8 cellular contexts compared by ENCODE assay signal in genomic region chr6:113854531-113855499, GRCh38. TPM values are rescaled to one million over a fixed set of nuclear protein-coding genes. Genes with fewer than 3 reads are reported as not detected.
A peak's percentile ranks its signal among the peaks of the same experiment; 100 is the strongest.
DNase-seq lines count a peak whose midpoint lies in the region; ATAC-seq and TF ChIP-seq lines count a peak whose summit lies in the region.

No MANE protein-coding gene starts in this region.

- peak; percentile 24 for ATAC-seq in GM21576 (IDR thresholded peaks at IDR 0.05; ENCODE audit: unreplicated experiment)
- ATAC-seq in activated B cell treated with CpG ODN at 0.5 μM for 24 hours (ENCODE audit: low read depth): peak; percentile 23
- ATAC-seq in naive thymus-derived CD4-positive, alpha-beta T cell: peak; percentile 28
- no peak for ATAC-seq in GM19035 (IDR thresholded peaks at IDR 0.05; ENCODE audit: unreplicated experiment)
- no peak for ATAC-seq in HG03196 (IDR thresholded peaks at IDR 0.05; ENCODE audit: unreplicated experiment)

- H3K27me3 ChIP-seq in naive thymus-derived CD4-positive, alpha-beta T cell (ENCODE audit: control insufficient read depth in 2 of 2, insufficient read depth in 2 of 2, low read length in 2 of 2): peaks cover 15 to 44% of the 10 kb centered on the region in 2 donors

- peak overlapping the region; percentile 79 for H3K27ac Mint-ChIP-seq in activated B cell treated with CpG ODN at 0.5 μM for 24 hours
- peak overlapping the region in 2 of 9 donors; percentile 27 to 73 for H3K27ac Mint-ChIP-seq in naive thymus-derived CD4-positive, alpha-beta T cell

- H3K4me3 Mint-ChIP-seq in activated B cell treated with CpG ODN at 0.5 μM for 24 hours: no peak overlapping the region
- H3K4me3 Mint-ChIP-seq in naive thymus-derived CD4-positive, alpha-beta T cell: peak overlapping the region in 6 of 10 donors; percentile 16 to 49 (median 39)

- intact Hi-C loops in activated B cell treated with CpG ODN at 0.5 μM for 24 hours (cut with micrococcal nuclease): loop anchor here (1.0 to 10.0 kb wide), 8 partner anchors 9 to 1768 kb away; partner anchors contain the start of genes FAM229B and TUBE1
- intact Hi-C loops in naive thymus-derived CD4-positive, alpha-beta T cell (cut with micrococcal nuclease): loop anchor here in 1 of 2 donors (5.0 kb wide), 1 partner anchor 1568 kb away; no protein-coding TSS in a partner anchor

- DNase-seq in COR-L47 (lab: John Stamatoyannopoulos, UW): peak; percentile 84
- peak; percentile 92 for DNase-seq in NCI-H2107 treated with DMSO at 0.1 percent for 48 hours (lab: John Stamatoyannopoulos, UW; ENCODE audit: unreplicated experiment)
- peak; percentile 62 for DNase-seq in activated B cell treated with CpG ODN at 0.5 μM for 24 hours
- DNase-seq in foreskin melanocyte: peak; percentile 78
- peak in 5 of 9 donors; percentile 0 to 38 (median 8) for DNase-seq in naive thymus-derived CD4-positive, alpha-beta T cell

- no peak for TF ChIP-seq CTCF in activated B cell treated with CpG ODN at 0.5 μM for 24 hours (IDR thresholded peaks at IDR 0.05)

- POLR2A ChIA-PET in activated B cell treated with CpG ODN at 0.5 μM for 24 hours (lab: Charles Lee): interaction anchor here (0.6 to 3.0 kb wide), 25 partner anchors 12 to 558 kb away, joined by 3 to 73 read pairs (median 4); partner anchors contain the start of gene HDAC2
- POLR2A ChIA-PET in naive thymus-derived CD4-positive, alpha-beta T cell (lab: Charles Lee): no interaction called here

- no peaks in the 10 kb centered on the region for H3K27me3 Mint-ChIP-seq in activated B cell treated with CpG ODN at 0.5 μM for 24 hours
- H3K27me3 Mint-ChIP-seq in naive thymus-derived CD4-positive, alpha-beta T cell: peaks cover 31 to 39% (median 37%) of the 10 kb centered on the region in 5 donors

- no peaks in the 10 kb centered on the region for H3K36me3 ChIP-seq in naive thymus-derived CD4-positive, alpha-beta T cell (ENCODE audit: control insufficient read depth in 2 of 3, insufficient read depth in 3 of 3, low read length in 3 of 3)

- H3K4me3 ChIP-seq in naive thymus-derived CD4-positive, alpha-beta T cell (ENCODE audit: low read length): no peak overlapping the region

- H3K36me3 Mint-ChIP-seq in activated B cell treated with CpG ODN at 0.5 μM for 24 hours (ENCODE audit: low read depth): peaks cover 16% of the 10 kb centered on the region
- peaks cover 0 to 3% (median 0%) of the 10 kb centered on the region in 5 donors for H3K36me3 Mint-ChIP-seq in naive thymus-derived CD4-positive, alpha-beta T cell

- H3K9me3 Mint-ChIP-seq in activated B cell treated with CpG ODN at 0.5 μM for 24 hours: no peaks in the 10 kb centered on the region
- peaks cover 0 to 11% (median 0%) of the 10 kb centered on the region in 11 donors for H3K9me3 Mint-ChIP-seq in naive thymus-derived CD4-positive, alpha-beta T cell

- CTCF ChIA-PET in activated B cell treated with CpG ODN at 0.5 μM for 24 hours (lab: Charles Lee): interaction anchor here (0.6 to 2.8 kb wide), 4 partner anchors 228 to 853 kb away, joined by 3 to 12 read pairs (median 4); no protein-coding TSS in a partner anchor
- CTCF ChIA-PET in naive thymus-derived CD4-positive, alpha-beta T cell (lab: Charles Lee): no interaction called here

- H3K9me3 ChIP-seq in naive thymus-derived CD4-positive, alpha-beta T cell (ENCODE audit: control insufficient read depth in 2 of 3, low read length in 3 of 3): no peaks in the 10 kb centered on the region

- no peak overlapping the region for H3K27ac ChIP-seq in naive thymus-derived CD4-positive, alpha-beta T cell (ENCODE audit: low read depth, low read length)

- peaks cover 4% of the 10 kb centered on the region for H3K4me1 Mint-ChIP-seq in activated B cell treated with CpG ODN at 0.5 μM for 24 hours
- peaks cover 0 to 14% (median 4%) of the 10 kb centered on the region in 7 donors for H3K4me1 Mint-ChIP-seq in naive thymus-derived CD4-positive, alpha-beta T cell

- H3K4me1 ChIP-seq in naive thymus-derived CD4-positive, alpha-beta T cell (ENCODE audit: control insufficient read depth in 2 of 2, insufficient read depth in 2 of 2, low read length in 2 of 2): peaks cover 18 to 40% of the 10 kb centered on the region in 2 donors

RNA-seq across cellular contexts. Expression of gene MARCKS, which starts 2.3 kb away (rescaled TPM):
- 94.7 and 100 TPM in 2 replicates for total RNA-seq in activated B cell treated with CpG ODN at 0.5 μM for 24 hours
- total RNA-seq in naive thymus-derived CD4-positive, alpha-beta T cell: 10 to 100 TPM in 1 of 5 experiments, 1 to 10 TPM in 3, under 1 TPM in 1; 0.05 to 31.6 (median 4.7) TPM
- polyA plus RNA-seq in naive thymus-derived CD4-positive, alpha-beta T cell: not detected

Comparison
In these comparisons a context has a peak if more than half of its experiments do, and no peak if none do; other contexts are left out.
1. DNase-seq: peak in every context shown above with its lines; median percentile 92 in NCI-H2107 treated with DMSO at 0.1 percent for 48 hours; 84 in COR-L47; 78 in foreskin melanocyte; 62 in activated B cell treated with CpG ODN at 0.5 μM for 24 hours; 8 in naive thymus-derived CD4-positive, alpha-beta T cell.
2. ATAC-seq: peak in GM21576 (single experiment), activated B cell treated with CpG ODN at 0.5 μM for 24 hours (single experiment) and naive thymus-derived CD4-positive, alpha-beta T cell (single experiment); none in GM19035 (single experiment) and HG03196 (single experiment).